In genomic region chr11:44615041-44615513, GRCh38 we compare ENCODE assay signal across 14 cellular contexts. TPM values are rescaled to one million over a fixed set of nuclear protein-coding genes. Genes with fewer than 3 reads are reported as not detected.
DNase-seq lines count a peak whose midpoint lies in the region; ATAC-seq and TF ChIP-seq lines count a peak whose summit lies in the region.
"Had no signal": no experiment of that assay in that cellular context is flagged by ENCODE, and none has a peak within 500 bp of the region (broad histone marks: within the 10 kb centered on the region; RNA-seq: fewer than 3 reads in every experiment).

No MANE protein-coding gene starts in this region.

- H3K4me3 ChIP-seq in CD4-positive, CD25-positive, alpha-beta regulatory T cell (ENCODE audit: low read depth, low read length): no peak overlapping the region
- no peak overlapping the region for H3K4me3 ChIP-seq in neural progenitor cell
- H3K4me3 ChIP-seq: body of pancreas had no signal

- no peak overlapping the region for H3K9ac ChIP-seq in neural progenitor cell
- H3K9ac ChIP-seq: SK-N-SH had no signal

- no peak for DNase-seq in CD4-positive, CD25-positive, alpha-beta regulatory T cell
- DNase-seq in caudate nucleus (lab: John Stamatoyannopoulos, UW): no peak
- no peak for DNase-seq in neural progenitor cell (ENCODE audit: low spot score)
- DNase-seq in GM20000 (ENCODE audit: low spot score): no peak
- DNase-seq in progenitor cell of endocrine pancreas (ENCODE audit: low spot score, unreplicated experiment): no peak
- DNase-seq: activated CD4-positive, CD25-positive, alpha-beta regulatory T cell treated with anti-CD3 and anti-CD28 coated beads, Interleukin-2, amount 50 U/mL, for 72 hours; body of pancreas; KBM-7; mesendoderm; NCI-H1436; NCI-H345; SK-N-SH had no signal

- no peak overlapping the region for H2AFZ ChIP-seq in neural progenitor cell (replicated peaks)

- no peak overlapping the region for H3K4me3 Mint-ChIP-seq in CD4-positive, CD25-positive, alpha-beta regulatory T cell
- H3K4me3 Mint-ChIP-seq in neural progenitor cell (no peak overlapping the region), progenitor cell of endocrine pancreas (ENCODE audit: low read depth) (no peak overlapping the region)

- H4K20me1 ChIP-seq in neural progenitor cell (ENCODE audit: low read depth): peaks cover 3% of the 10 kb centered on the region

- no peaks in the 10 kb centered on the region for H3K9me3 Mint-ChIP-seq in CD4-positive, CD25-positive, alpha-beta regulatory T cell
- H3K9me3 Mint-ChIP-seq in neural progenitor cell: no peaks in the 10 kb centered on the region
- no peaks in the 10 kb centered on the region for H3K9me3 Mint-ChIP-seq in progenitor cell of endocrine pancreas (ENCODE audit: low read depth)

- H3K27me3 ChIP-seq in CD4-positive, CD25-positive, alpha-beta regulatory T cell (ENCODE audit: control insufficient read depth, insufficient read depth, low read length): no peaks in the 10 kb centered on the region
- no peaks in the 10 kb centered on the region for H3K27me3 ChIP-seq in neural progenitor cell
- H3K27me3 ChIP-seq: body of pancreas had no signal

- ATAC-seq in CD4-positive, CD25-positive, alpha-beta regulatory T cell (ENCODE audit: low read depth in 2 of 2): no peak
- ATAC-seq in GM21515 (IDR thresholded peaks at IDR 0.05; ENCODE audit: unreplicated experiment): no peak
- ATAC-seq: body of pancreas had no signal

- peak overlapping the region in 2 of 3 donors; percentile 46 to 72 for H3K27ac Mint-ChIP-seq in CD4-positive, CD25-positive, alpha-beta regulatory T cell
- H3K27ac Mint-ChIP-seq in neural progenitor cell (peak overlapping the region; percentile 88), progenitor cell of endocrine pancreas (no peak overlapping the region)

- H3F3A ChIP-seq in neural progenitor cell (ENCODE audit: low read depth): no peaks in the 10 kb centered on the region

- peaks cover 11% of the 10 kb centered on the region for H3K36me3 Mint-ChIP-seq in CD4-positive, CD25-positive, alpha-beta regulatory T cell
- peaks cover 14% of the 10 kb centered on the region for H3K36me3 Mint-ChIP-seq in neural progenitor cell
- H3K36me3 Mint-ChIP-seq in progenitor cell of endocrine pancreas (ENCODE audit: insufficient read depth): no peaks in the 10 kb centered on the region

- H3K4me2 ChIP-seq in neural progenitor cell: no peak overlapping the region
- H3K4me2 ChIP-seq: SK-N-SH had no signal

- no peak overlapping the region for H3K27ac ChIP-seq in CD4-positive, CD25-positive, alpha-beta regulatory T cell (ENCODE audit: insufficient read depth, low read length, poor library complexity, severe bottlenecking)
- peak overlapping the region; percentile 28 for H3K27ac ChIP-seq in KOPT-K1 (ENCODE audit: low read depth, low read length, poor library complexity, severe bottlenecking)
- H3K27ac ChIP-seq in caudate nucleus (ENCODE audit: low read depth, low read length): peak overlapping the region; percentile 20
- no peak overlapping the region for H3K27ac ChIP-seq in neural progenitor cell
- H3K27ac ChIP-seq: body of pancreas had no signal

- H3K4me1 ChIP-seq in CD4-positive, CD25-positive, alpha-beta regulatory T cell (ENCODE audit: control insufficient read depth, insufficient read depth, low read length, poor library complexity, severe bottlenecking): peaks cover 40% of the 10 kb centered on the region
- H3K4me1 ChIP-seq in neural progenitor cell: peaks cover 13% of the 10 kb centered on the region
- H3K4me1 ChIP-seq: body of pancreas had no signal

- no peak for TF ChIP-seq CTCF in neural progenitor cell (IDR thresholded peaks at IDR 0.05)
- TF ChIP-seq CTCF in GM20000 (IDR thresholded peaks at IDR 0.05; ENCODE audit: extremely low read depth, missing control alignments): no peak
- TF ChIP-seq CTCF in progenitor cell of endocrine pancreas (IDR thresholded peaks at IDR 0.05; ENCODE audit: unreplicated experiment): no peak

- H3K4me1 Mint-ChIP-seq in CD4-positive, CD25-positive, alpha-beta regulatory T cell: peaks cover 3 to 41% (median 18%) of the 10 kb centered on the region in 4 donors
- H3K4me1 Mint-ChIP-seq in neural progenitor cell (peaks cover 47% of the 10 kb centered on the region), progenitor cell of endocrine pancreas (ENCODE audit: low read depth) (no peaks in the 10 kb centered on the region)

- H3K36me3 ChIP-seq in CD4-positive, CD25-positive, alpha-beta regulatory T cell (ENCODE audit: control insufficient read depth, insufficient read depth, low read length): peaks cover 25% of the 10 kb centered on the region
- peaks cover 99% of the 10 kb centered on the region for H3K36me3 ChIP-seq in KOPT-K1 (ENCODE audit: insufficient read depth, low read length)
- no peaks in the 10 kb centered on the region for H3K36me3 ChIP-seq in neural progenitor cell

- no peaks in the 10 kb centered on the region for H3K27me3 Mint-ChIP-seq in CD4-positive, CD25-positive, alpha-beta regulatory T cell
- peaks cover 10% of the 10 kb centered on the region for H3K27me3 Mint-ChIP-seq in neural progenitor cell (ENCODE audit: insufficient read depth, low read depth)
- peaks cover 4% of the 10 kb centered on the region for H3K27me3 Mint-ChIP-seq in progenitor cell of endocrine pancreas

- H3K9me3 ChIP-seq in CD4-positive, CD25-positive, alpha-beta regulatory T cell (ENCODE audit: control insufficient read depth in 2 of 2, low read length in 2 of 2): no peaks in the 10 kb centered on the region
- H3K9me3 ChIP-seq in KOPT-K1 (ENCODE audit: insufficient read depth, low read length, poor library complexity, severe bottlenecking) (no peaks in the 10 kb centered on the region), neural progenitor cell (ENCODE audit: low read depth) (no peaks in the 10 kb centered on the region)
- H3K9me3 ChIP-seq: body of pancreas, SK-N-SH had no signal

- H3K79me2 ChIP-seq in neural progenitor cell (ENCODE audit: low read depth): no peaks in the 10 kb centered on the region

RNA-seq across cellular contexts. Expression of gene CD82, which starts 49.6 kb away (rescaled TPM):
- 132 TPM for total RNA-seq in CD4-positive, CD25-positive, alpha-beta regulatory T cell
- polyA plus RNA-seq in CD4-positive, CD25-positive, alpha-beta regulatory T cell: 100 to 1,000 TPM in 3 of 4 donors, 10 to 100 TPM in 1; 81.0 to 167 (median 118) TPM
- total RNA-seq in neural progenitor cell (ENCODE audit: low replicate concordance): 8.8 and 16.2 TPM in 2 replicates
- total RNA-seq in progenitor cell of endocrine pancreas: 9.3 and 9.4 TPM in 2 replicates

Comparison
In these comparisons a context has a peak if more than half of its experiments do, and no peak if none do; other contexts are left out.
1. H3K27ac ChIP-seq: peak in KOPT-K1 (single experiment) and caudate nucleus (single experiment); none in CD4-positive, CD25-positive, alpha-beta regulatory T cell (single experiment) and neural progenitor cell (single experiment).